In the genomic region with DNA sequence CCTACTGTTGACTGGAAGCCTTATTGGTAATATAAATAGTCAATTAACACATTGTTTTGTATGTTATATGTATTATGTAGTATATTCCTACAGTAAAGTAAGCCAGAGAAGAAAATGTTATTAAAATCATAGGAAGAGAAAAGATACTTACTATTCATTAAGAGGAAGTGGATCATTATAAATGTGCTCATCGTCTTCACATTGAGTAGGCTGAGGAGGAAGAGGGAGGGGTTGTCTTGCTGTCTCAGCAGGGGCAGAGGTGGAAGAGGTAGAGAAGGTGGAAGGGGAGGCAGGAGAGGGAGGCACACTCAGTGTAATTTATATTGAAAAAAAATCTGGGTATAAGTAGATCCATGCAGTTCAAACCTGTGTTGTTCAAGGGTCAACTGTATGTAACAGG, we compare ENCODE assay signal across 32 cellular contexts.
"Had no signal": no experiment of that assay in that cellular context is flagged by ENCODE, and none has a peak within 500 bp of the region (broad histone marks: within the 10 kb centered on the region; RNA-seq: fewer than 3 reads in every experiment).

No MANE protein-coding gene starts in this region.

- DNase-seq: activated CD4-positive, alpha-beta T cell treated with anti-CD3 and anti-CD28 coated beads for 36 hours; activated CD4-positive, alpha-beta T cell treated with anti-CD3 and anti-CD28 coated beads, Interleukin-2, amount 10 ng/mL, durations not matched to agents 7 days and 5 days; activated CD4-positive, alpha-beta T cell treated with anti-CD3 and anti-CD28 coated beads, Interleukin-2, amount 50 U/mL, for 48 hours; activated CD8-positive, alpha-beta T cell treated with anti-CD3 and anti-CD28 coated beads, Interleukin-2, amount 10 ng/mL, durations not matched to agents 7 days and 5 days; activated gamma-delta T cell; activated naive CD4-positive, alpha-beta T cell treated with Interleukin-2 at 50 U/mL for 16 hours; activated naive CD8-positive, alpha-beta T cell treated with anti-CD3 and anti-CD28 coated beads, Interleukin-2, amount 50 U/mL, for 24 hours; activated T-cell treated with anti-CD3 and anti-CD28 coated beads, Interleukin-2, amount 50 U/mL, for 24 hours; Karpas-422; KBM-7; NCI-H1092 treated with DMSO at 0.1 percent for 48 hours; NCI-H1417; NCI-H146; NCI-H187; NCI-H2029 treated with DMSO at 0.1 percent for 48 hours; NCI-H2107; NCI-H2171; NCI-H510A; NCI-H526; NCI-H748 treated with DMSO at 0.1 percent for 48 hours; NK-92 treated with Interleukin-12 subunit alpha and Interleukin-12 subunit beta, amount 100 ng/mL, for 24 hours; OCI-M1; Right ventricle myocardium superior; SW 1271; T-helper 1 cell; T-helper 2 cell; T-helper 9 cell had no signal

- H3K27ac Mint-ChIP-seq: activated CD4-positive, alpha-beta T cell treated with anti-CD3 and anti-CD28 coated beads for 36 hours; activated CD4-positive, alpha-beta T cell treated with anti-CD3 and anti-CD28 coated beads, Interleukin-2, amount 10 ng/mL, durations not matched to agents 7 days and 5 days; activated CD8-positive, alpha-beta T cell treated with anti-CD3 and anti-CD28 coated beads, Interleukin-2, amount 10 ng/mL, durations not matched to agents 7 days and 5 days; activated naive CD8-positive, alpha-beta T cell; activated naive CD8-positive, alpha-beta T cell treated with anti-CD3 and anti-CD28 coated beads, Interleukin-2, amount 50 U/mL, for 24 hours; activated T-cell treated with anti-CD3 and anti-CD28 coated beads, Interleukin-2, amount 50 U/mL, for 24 hours; activated T-helper 2 cell treated with anti-CD3 and anti-CD28 coated beads, Interferon-gamma antibody, Interleukin-2, Interleukin-4, amounts not matched to agents 10 μg/mL and 5 μg/mL and 100 μg/mL, durations not matched to agents 14 hours and 24 hours and 36 hours had no signal

- H3K9me3 Mint-ChIP-seq: activated CD4-positive, alpha-beta T cell treated with anti-CD3 and anti-CD28 coated beads, Interleukin-2, amount 10 ng/mL, durations not matched to agents 7 days and 5 days; activated naive CD8-positive, alpha-beta T cell treated with anti-CD3 and anti-CD28 coated beads, Interleukin-2, amount 50 U/mL, for 24 hours; activated T-cell treated with anti-CD3 and anti-CD28 coated beads, Interleukin-2, amount 50 U/mL, for 24 hours; activated T-helper 2 cell treated with anti-CD3 and anti-CD28 coated beads, Interferon-gamma antibody, Interleukin-2, Interleukin-4, amounts not matched to agents 10 μg/mL and 5 μg/mL and 100 μg/mL, durations not matched to agents 14 hours and 24 hours and 36 hours had no signal

- H3K36me3 Mint-ChIP-seq: activated naive CD8-positive, alpha-beta T cell had no signal

- FAIRE-seq: bronchial epithelial cell had no signal

- H3K27me3 Mint-ChIP-seq: activated CD4-positive, alpha-beta T cell treated with anti-CD3 and anti-CD28 coated beads for 36 hours; activated CD4-positive, alpha-beta T cell treated with anti-CD3 and anti-CD28 coated beads, Interleukin-2, amount 10 ng/mL, durations not matched to agents 7 days and 5 days; activated naive CD8-positive, alpha-beta T cell; activated naive CD8-positive, alpha-beta T cell treated with anti-CD3 and anti-CD28 coated beads, Interleukin-2, amount 50 U/mL, for 24 hours; brain had no signal

- H3K4me3 Mint-ChIP-seq: activated CD4-positive, alpha-beta T cell treated with anti-CD3 and anti-CD28 coated beads for 36 hours; activated CD4-positive, alpha-beta T cell treated with anti-CD3 and anti-CD28 coated beads, Interleukin-2, amount 10 ng/mL, durations not matched to agents 7 days and 5 days; activated CD8-positive, alpha-beta T cell treated with anti-CD3 and anti-CD28 coated beads, Interleukin-2, amount 10 ng/mL, durations not matched to agents 7 days and 5 days; activated naive CD8-positive, alpha-beta T cell; activated naive CD8-positive, alpha-beta T cell treated with anti-CD3 and anti-CD28 coated beads, Interleukin-2, amount 50 U/mL, for 24 hours; activated T-cell treated with anti-CD3 and anti-CD28 coated beads, Interleukin-2, amount 50 U/mL, for 24 hours had no signal

- H3K4me1 Mint-ChIP-seq: activated CD4-positive, alpha-beta T cell treated with anti-CD3 and anti-CD28 coated beads, Interleukin-2, amount 10 ng/mL, durations not matched to agents 7 days and 5 days; activated naive CD8-positive, alpha-beta T cell treated with anti-CD3 and anti-CD28 coated beads, Interleukin-2, amount 50 U/mL, for 24 hours had no signal

- ATAC-seq: activated CD4-positive, alpha-beta T cell treated with anti-CD3 and anti-CD28 coated beads for 36 hours; activated CD4-positive, CD25-positive, alpha-beta regulatory T cell treated with anti-CD3 and anti-CD28 coated beads, Interleukin-2, amount 50 U/mL, for 24 hours; activated CD8-positive, alpha-beta T cell treated with anti-CD3 and anti-CD28 coated beads, Interleukin-2, amount 10 ng/mL, durations not matched to agents 7 days and 5 days; activated naive CD8-positive, alpha-beta T cell treated with anti-CD3 and anti-CD28 coated beads, Interleukin-2, amount 50 U/mL, for 24 hours had no signal
